In genomic region chr5:52725065-52725746, GRCh38 we compare ENCODE assay signal across 8 cellular contexts.
A peak's percentile ranks its signal among the peaks of the same experiment; 100 is the strongest.
DNase-seq lines count a peak whose midpoint lies in the region; ATAC-seq, FAIRE-seq and TF ChIP-seq lines count a peak whose summit lies in the region.

No MANE protein-coding gene starts in this region.

- intact Hi-C loops in activated CD4-positive, alpha-beta memory T cell treated with anti-CD3 and anti-CD28 coated beads for 36 hours (cut with micrococcal nuclease): loop anchor here (1.0 to 2.0 kb wide), 5 partner anchors 13 to 75 kb away; no protein-coding TSS in a partner anchor
- intact Hi-C loops in right cardiac atrium (cut with DNase I): no loop called here
- intact Hi-C loops in tibial artery (cut with DNase I; ENCODE audit: low total_unique reads): no loop called here

- no peaks in the 10 kb centered on the region for H3K9me3 ChIP-seq in BLaER1
- no peaks in the 10 kb centered on the region for H3K9me3 ChIP-seq in right cardiac atrium (ENCODE audit: control insufficient read depth, low read length)
- H3K9me3 ChIP-seq in subcutaneous abdominal adipose tissue (ENCODE audit: control insufficient read depth in 5 of 5, low read length in 5 of 5): no peaks in the 10 kb centered on the region
- H3K9me3 ChIP-seq in tibial artery: no peaks in the 10 kb centered on the region

- peaks cover 2% of the 10 kb centered on the region for H3K36me3 Mint-ChIP-seq in activated CD4-positive, alpha-beta memory T cell treated with anti-CD3 and anti-CD28 coated beads for 36 hours

- no peak overlapping the region for H3K4me3 ChIP-seq in BLaER1
- H3K4me3 ChIP-seq in right cardiac atrium (ENCODE audit: low read length): no peak overlapping the region
- H3K4me3 ChIP-seq in subcutaneous abdominal adipose tissue (ENCODE audit: low read depth in 1 of 5, low read length in 5 of 5): no peak overlapping the region
- no peak overlapping the region for H3K4me3 ChIP-seq in tibial artery

- DNase-seq in HTR-8/SVneo (ENCODE audit: insufficient read length, low spot score): no peak
- DNase-seq in activated CD4-positive, alpha-beta memory T cell treated with anti-CD3 and anti-CD28 coated beads for 36 hours: peak; percentile 71
- no peak for DNase-seq in right cardiac atrium
- DNase-seq in superior temporal gyrus (ENCODE audit: extremely low spot score): no peak
- no peak for DNase-seq in tibial artery

- POLR2A ChIA-PET in activated CD4-positive, alpha-beta memory T cell treated with anti-CD3 and anti-CD28 coated beads for 36 hours (lab: Charles Lee): interaction anchor here (1.3 kb wide), 1 partner anchor 75 kb away, joined by 4 read pairs; no protein-coding TSS in a partner anchor

- H3K36me3 ChIP-seq in BLaER1 (no peaks in the 10 kb centered on the region), subcutaneous abdominal adipose tissue (ENCODE audit: control insufficient read depth in 5 of 5, insufficient read depth in 5 of 5, low read length in 5 of 5) (no peaks in the 10 kb centered on the region), tibial artery (no peaks in the 10 kb centered on the region)

- 46% methylated on average over 6 of the region's 6 CpGs for whole genome bisulfite sequencing in right cardiac atrium

- H3K27me3 ChIP-seq in BLaER1: no peaks in the 10 kb centered on the region
- H3K27me3 ChIP-seq in right cardiac atrium (ENCODE audit: control insufficient read depth, insufficient read depth): no peaks in the 10 kb centered on the region
- no peaks in the 10 kb centered on the region for H3K27me3 ChIP-seq in subcutaneous abdominal adipose tissue (ENCODE audit: control insufficient read depth in 5 of 5, insufficient read depth in 4 of 5, low read length in 5 of 5)
- H3K27me3 ChIP-seq in tibial artery: no peaks in the 10 kb centered on the region

- FAIRE-seq in HTR-8/SVneo (lab: Jason Lieb, UNC): peak; percentile 79

- H3K27ac Mint-ChIP-seq in activated CD4-positive, alpha-beta memory T cell treated with anti-CD3 and anti-CD28 coated beads for 36 hours: peak overlapping the region; percentile 75

- ATAC-seq in GM19438 (IDR thresholded peaks at IDR 0.05; ENCODE audit: low read depth, unreplicated experiment): peak; percentile 83
- peak in 1 of 2 donors; percentile 46 for ATAC-seq in right cardiac atrium

- peak overlapping the region; percentile 62 for H3K4me2 ChIP-seq in BLaER1

- H3K4me1 ChIP-seq in BLaER1 (peaks cover 22% of the 10 kb centered on the region), right cardiac atrium (ENCODE audit: control insufficient read depth, insufficient read depth, low read length) (no peaks in the 10 kb centered on the region), subcutaneous abdominal adipose tissue (ENCODE audit: control insufficient read depth in 5 of 5, insufficient read depth in 5 of 5, low read length in 5 of 5) (peaks cover 6 to 36% (median 18%) of the 10 kb centered on the region in 5 donors), tibial artery (peaks cover 0 to 35% (median 7%) of the 10 kb centered on the region in 4 donors)

- H3K9me3 Mint-ChIP-seq in activated CD4-positive, alpha-beta memory T cell treated with anti-CD3 and anti-CD28 coated beads for 36 hours: peaks cover 1% of the 10 kb centered on the region

- peaks cover 39% of the 10 kb centered on the region for H3K4me1 Mint-ChIP-seq in activated CD4-positive, alpha-beta memory T cell treated with anti-CD3 and anti-CD28 coated beads for 36 hours (ENCODE audit: low read depth)

- CTCF ChIA-PET in activated CD4-positive, alpha-beta memory T cell treated with anti-CD3 and anti-CD28 coated beads for 36 hours (lab: Charles Lee): no interaction called here

- H3K27ac ChIP-seq in BLaER1: no peak overlapping the region; the same call in 1 of the 2 replicates
- peak overlapping the region; percentile 29 for H3K27ac ChIP-seq in right cardiac atrium (ENCODE audit: low read length)
- peak overlapping the region; percentile 49 for H3K27ac ChIP-seq in subcutaneous abdominal adipose tissue (ENCODE audit: low read depth, low read length)
- H3K27ac ChIP-seq in tibial artery: peak overlapping the region in 1 of 2 donors; percentile 16

- H4K20me1 ChIP-seq in BLaER1: no peaks in the 10 kb centered on the region

- no peak overlapping the region for H3K9ac ChIP-seq in BLaER1
- H3K9ac ChIP-seq in subcutaneous abdominal adipose tissue (ENCODE audit: low read length in 5 of 5): no peak overlapping the region

- no peaks in the 10 kb centered on the region for H3K27me3 Mint-ChIP-seq in activated CD4-positive, alpha-beta memory T cell treated with anti-CD3 and anti-CD28 coated beads for 36 hours

- no peak for TF ChIP-seq CTCF in tibial artery (IDR thresholded peaks at IDR 0.05)

- no peak overlapping the region for H3K4me3 Mint-ChIP-seq in activated CD4-positive, alpha-beta memory T cell treated with anti-CD3 and anti-CD28 coated beads for 36 hours
